Comparison of ENCODE assay signal across 32 cellular contexts in the genomic region with DNA sequence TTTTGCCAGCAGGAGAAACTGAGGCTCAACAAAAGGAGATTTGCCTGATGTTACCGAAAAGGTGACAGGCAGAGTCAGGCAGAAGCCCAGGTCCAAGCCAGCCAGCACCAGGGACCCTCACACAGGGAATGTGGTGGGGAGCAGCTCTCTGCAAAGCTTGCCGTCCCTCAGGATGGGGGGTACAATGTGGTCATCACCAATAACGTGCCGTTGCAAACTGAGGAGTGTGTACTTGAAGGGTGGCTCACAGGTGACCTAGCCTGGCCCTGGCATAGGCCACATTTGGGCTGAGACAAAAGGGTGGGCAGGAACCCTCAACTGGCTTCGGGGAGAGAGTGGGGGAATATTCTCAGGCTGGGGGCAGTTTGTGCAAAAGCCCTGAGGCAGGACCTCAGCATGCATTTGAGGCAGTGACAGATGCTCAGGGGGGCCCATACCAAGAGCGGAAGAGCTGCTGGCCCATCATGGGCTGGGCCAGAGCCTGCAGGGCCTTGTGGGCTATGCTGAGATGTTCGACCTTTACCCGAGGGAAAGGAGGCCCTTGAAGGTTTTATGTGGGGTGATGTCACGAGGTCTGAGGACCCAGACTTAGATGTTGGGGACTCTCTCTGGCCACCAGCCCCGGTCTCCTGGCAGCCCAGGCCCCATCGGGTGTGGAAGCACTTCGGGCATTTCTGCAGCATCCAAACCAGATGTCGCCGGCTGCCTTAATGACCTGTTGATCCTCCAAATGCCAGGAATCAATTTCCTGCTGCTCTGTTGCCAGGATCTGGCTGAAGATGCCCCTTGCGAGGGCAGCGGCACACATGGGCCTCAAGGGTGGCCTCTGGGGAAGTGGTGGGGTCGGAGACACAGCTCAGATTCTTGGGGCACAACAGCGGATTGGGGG. TPM values are rescaled to one million over a fixed set of nuclear protein-coding genes. Genes with fewer than 3 reads are reported as not detected.
DNase-seq lines count a peak whose midpoint lies in the region; ATAC-seq and TF ChIP-seq lines count a peak whose summit lies in the region.
"Had no signal": no experiment of that assay in that cellular context is flagged by ENCODE, and none has a peak within 500 bp of the region (broad histone marks: within the 10 kb centered on the region; RNA-seq: fewer than 3 reads in every experiment).

No MANE protein-coding gene starts in this region.

- H3K27ac ChIP-seq in right atrium auricular region (no peak overlapping the region), hepatocyte (peak overlapping the region; percentile 37), spleen (no peak overlapping the region)
- H3K27ac ChIP-seq: foreskin keratinocyte, neural progenitor cell, prostate gland, skin epidermis, suprapubic skin, uterus had no signal

- ATAC-seq in Right ventricle myocardium superior (ENCODE audit: poor library complexity) (no peak), T-helper 17 cell (no peak), HG03342 (IDR thresholded peaks at IDR 0.05; ENCODE audit: unreplicated experiment) (no peak)
- ATAC-seq: activated CD4-positive, CD25-positive, alpha-beta regulatory T cell treated with anti-CD3 and anti-CD28 coated beads, Interleukin-2, amount 50 U/mL, for 24 hours; activated CD8-positive, alpha-beta T cell treated with anti-CD3 and anti-CD28 coated beads, Interleukin-2, amount 10 ng/mL, durations not matched to agents 7 days and 5 days; activated naive CD8-positive, alpha-beta T cell treated with anti-CD3 and anti-CD28 coated beads, Interleukin-2, amount 50 U/mL, for 24 hours; foreskin keratinocyte; stimulated activated effector memory CD8-positive, alpha-beta T cell treated with anti-CD3 and anti-CD28 coated beads, Interleukin-12 subunit alpha, Interleukin-12 subunit beta, amount 100 ng/mL, for 72 hours had no signal

- WGBS in hepatocyte (ENCODE audit: low lambda C conversion rate, missing lambda C conversion rate) = 70% methylated on average over 18 of the region's 18 CpGs
- 80 to 90% (median 88%) methylated on average over 12 to 18 of the region's 18 CpGs for WGBS in spleen, 5 donors

- H3K36me3 ChIP-seq in right atrium auricular region = no peaks in the 10 kb centered on the region
- H3K36me3 ChIP-seq in hepatocyte (replicated peaks; ENCODE audit: insufficient read depth, low read depth) = no peaks in the 10 kb centered on the region
- H3K36me3 ChIP-seq in spleen = no peaks in the 10 kb centered on the region
- no peaks in the 10 kb centered on the region for H3K36me3 ChIP-seq in MG63
- H3K36me3 ChIP-seq: neural progenitor cell, prostate gland, suprapubic skin, uterus had no signal

- TF ChIP-seq CTCF in right atrium auricular region (IDR thresholded peaks at IDR 0.05) (no peak), hepatocyte (IDR thresholded peaks at IDR 0.05; ENCODE audit: poor library complexity) (no peak), spleen (IDR thresholded peaks at IDR 0.05 in 8 of 11, conservative IDR thresholded peaks at IDR 0.05 in 3 of 11) (no peak)

- DNase-seq in Right ventricle myocardium superior = peak; percentile 34
- DNase-seq in right atrium auricular region (ENCODE audit: low spot score) = no peak
- DNase-seq in T-helper 17 cell = no peak
- DNase-seq in hepatocyte (ENCODE audit: low spot score) = no peak
- peak; percentile 57 for DNase-seq in spleen
- no peak for DNase-seq in MG63
- DNase-seq in MV-4-11 (lab: John Stamatoyannopoulos, UW) = no peak
- DNase-seq: activated CD8-positive, alpha-beta T cell treated with anti-CD3 and anti-CD28 coated beads, Interleukin-2, amount 10 ng/mL, durations not matched to agents 7 days and 5 days; activated effector memory CD4-positive, alpha-beta T cell treated with anti-CD3 and anti-CD28 coated beads, Interleukin-2, amount 50 U/mL, for 16 hours; activated naive CD8-positive, alpha-beta T cell treated with anti-CD3 and anti-CD28 coated beads, Interleukin-2, amount 50 U/mL, for 24 hours; activated T-cell treated with anti-CD3 and anti-CD28 coated beads for 4 hours; effector CD4-positive, alpha-beta T cell; erythroblast; foreskin keratinocyte; hippocampal formation; immature natural killer cell; NCI-H1092 treated with DMSO at 0.1 percent for 48 hours; NCI-H1930; NCI-H2227 treated with DMSO at 0.1 percent for 48 hours; NCI-H748 treated with DMSO at 0.1 percent for 48 hours; OCI-M1; SHP77 treated with DMSO at 0.1 percent for 48 hours; stimulated activated CD4-positive, alpha-beta T cell treated with anti-CD3 and anti-CD28 coated beads, Interleukin-2, amount 100 ng/mL, for 48 hours; uterus had no signal

- H3K36me3 Mint-ChIP-seq in T-helper 17 cell (ENCODE audit: low read depth) = no peaks in the 10 kb centered on the region
- H3K36me3 Mint-ChIP-seq: brain; neural progenitor cell; stimulated activated effector memory CD8-positive, alpha-beta T cell treated with anti-CD3 and anti-CD28 coated beads, Interleukin-12 subunit alpha, Interleukin-12 subunit beta, amount 100 ng/mL, for 72 hours had no signal

- no peak overlapping the region for H3K4me2 ChIP-seq in hepatocyte
- H3K4me2 ChIP-seq: neural progenitor cell had no signal

- H3K27me3 ChIP-seq in right atrium auricular region (no peaks in the 10 kb centered on the region), hepatocyte (no peaks in the 10 kb centered on the region), spleen (replicated peaks in 1 of 7) (no peaks in the 10 kb centered on the region), MG63 (no peaks in the 10 kb centered on the region)
- H3K27me3 ChIP-seq: neural progenitor cell, uterus had no signal

- intact Hi-C loops in Right ventricle myocardium superior (cut with DNase I) = no loop called here
- intact Hi-C loops in spleen (cut with DNase I; ENCODE audit: low total_unique reads) = no loop called here

- H3K4me3 ChIP-seq in right atrium auricular region = no peak overlapping the region
- no peak overlapping the region for H3K4me3 ChIP-seq in hepatocyte
- no peak overlapping the region for H3K4me3 ChIP-seq in spleen
- no peak overlapping the region for H3K4me3 ChIP-seq in MG63
- H3K4me3 ChIP-seq: neural progenitor cell, prostate gland, skin epidermis, suprapubic skin, uterus had no signal

- H3K4me1 ChIP-seq in right atrium auricular region (peaks cover 0 to 13% of the 10 kb centered on the region in 2 donors), hepatocyte (ENCODE audit: insufficient read depth) (peaks cover 7% of the 10 kb centered on the region), spleen (peaks cover 0 to 10% (median 2%) of the 10 kb centered on the region in 6 donors)
- H3K4me1 ChIP-seq: foreskin keratinocyte, prostate gland, suprapubic skin, uterus had no signal

- no peaks in the 10 kb centered on the region for H3K4me1 Mint-ChIP-seq in T-helper 17 cell
- H3K4me1 Mint-ChIP-seq: activated naive CD8-positive, alpha-beta T cell treated with anti-CD3 and anti-CD28 coated beads, Interleukin-2, amount 50 U/mL, for 24 hours; immature natural killer cell had no signal

- no peak overlapping the region for H3K27ac Mint-ChIP-seq in T-helper 17 cell
- H3K27ac Mint-ChIP-seq: activated CD8-positive, alpha-beta T cell treated with anti-CD3 and anti-CD28 coated beads, Interleukin-2, amount 10 ng/mL, durations not matched to agents 7 days and 5 days; activated naive CD8-positive, alpha-beta T cell treated with anti-CD3 and anti-CD28 coated beads, Interleukin-2, amount 50 U/mL, for 24 hours; neural progenitor cell; stimulated activated effector memory CD8-positive, alpha-beta T cell treated with anti-CD3 and anti-CD28 coated beads, Interleukin-12 subunit alpha, Interleukin-12 subunit beta, amount 100 ng/mL, for 72 hours had no signal

- no peaks in the 10 kb centered on the region for H4K20me1 ChIP-seq in hepatocyte (ENCODE audit: insufficient read depth, poor library complexity, severe bottlenecking)

- H3K4me3 Mint-ChIP-seq in T-helper 17 cell = peak overlapping the region; percentile 31
- H3K4me3 Mint-ChIP-seq: activated CD8-positive, alpha-beta T cell treated with anti-CD3 and anti-CD28 coated beads, Interleukin-2, amount 10 ng/mL, durations not matched to agents 7 days and 5 days; activated naive CD8-positive, alpha-beta T cell treated with anti-CD3 and anti-CD28 coated beads, Interleukin-2, amount 50 U/mL, for 24 hours; brain; immature natural killer cell; neural progenitor cell; stimulated activated effector memory CD8-positive, alpha-beta T cell treated with anti-CD3 and anti-CD28 coated beads, Interleukin-12 subunit alpha, Interleukin-12 subunit beta, amount 100 ng/mL, for 72 hours had no signal

- H3K9me3 ChIP-seq in right atrium auricular region = peaks cover 0 to 10% of the 10 kb centered on the region in 2 donors
- H3K9me3 ChIP-seq in T-helper 17 cell (ENCODE audit: control insufficient read depth, low read length, poor library complexity, severe bottlenecking) = no peaks in the 10 kb centered on the region
- H3K9me3 ChIP-seq in hepatocyte (ENCODE audit: low read depth) = peaks cover 4% of the 10 kb centered on the region
- H3K9me3 ChIP-seq in spleen = peaks cover 0 to 17% (median 11%) of the 10 kb centered on the region in 8 donors
- no peaks in the 10 kb centered on the region for H3K9me3 ChIP-seq in MG63
- H3K9me3 ChIP-seq: prostate gland, suprapubic skin had no signal

- H3K9me2 ChIP-seq in hepatocyte (replicated peaks; ENCODE audit: insufficient read depth) = no peaks in the 10 kb centered on the region

- H2AFZ ChIP-seq in hepatocyte = no peak overlapping the region
- H2AFZ ChIP-seq: neural progenitor cell had no signal

- TF ChIP-seq POLR2A in spleen (IDR thresholded peaks at IDR 0.05) = no peak

- H3K79me2 ChIP-seq in hepatocyte = no peaks in the 10 kb centered on the region

- H3K27me3 Mint-ChIP-seq in T-helper 17 cell = peaks cover 9% of the 10 kb centered on the region

RNA-seq across cellular contexts. Expression of a gene that starts 57.4 kb away (rescaled TPM):
- total RNA-seq in Right ventricle myocardium superior = 1.3 TPM
- total RNA-seq in right atrium auricular region = 1 to 10 TPM in 1 of 2 donors, under 1 TPM in 1; 0.26 to 2.0 TPM
- not detected for total RNA-seq in T-helper 17 cell
- total RNA-seq in hepatocyte = 1.8 and 2.4 TPM in 2 replicates
- 0.36 and 0.66 TPM in 2 replicates for polyA plus RNA-seq in hepatocyte
- under 1 TPM; 0.11 to 0.47 (median 0.26) TPM for total RNA-seq in spleen
- polyA plus RNA-seq in spleen = under 1 TPM; 0.10 to 0.35 (median 0.15) TPM
- total RNA-seq in MG63 (2014; rRNA removed; shearing (Covaris generic); ENCODE audit: low replicate concordance) = 37.9 and 49.6 TPM in 2 replicates
- total RNA-seq: activated CD8-positive, alpha-beta T cell treated with anti-CD3 and anti-CD28 coated beads, Interleukin-2, amount 10 ng/mL, durations not matched to agents 7 days and 5 days; foreskin keratinocyte had no signal
- polyA plus RNA-seq: immature natural killer cell had no signal

Comparison
In these comparisons a context has a peak if more than half of its experiments do, and no peak if none do; other contexts are left out.
1. DNase-seq: peak in Right ventricle myocardium superior (single experiment) and spleen (single experiment); none in right atrium auricular region (single experiment), T-helper 17 cell (0 of 3), hepatocyte (single experiment), MG63 (single experiment) and MV-4-11 (single experiment).
2. RNA of a gene that starts 57.4 kb away (total RNA-seq): 37.9 to 49.6 TPM in MG63; 1.8 to 2.4 TPM in hepatocyte, 0.26 to 2.0 TPM in right atrium auricular region, 1.3 TPM in Right ventricle myocardium superior (single experiment), 0.11 to 0.47 TPM in spleen and not detected in T-helper 17 cell; every median in the first group is over 10 times any median in the second.